1 cellular context compared by ENCODE assay signal in the genomic region with DNA sequence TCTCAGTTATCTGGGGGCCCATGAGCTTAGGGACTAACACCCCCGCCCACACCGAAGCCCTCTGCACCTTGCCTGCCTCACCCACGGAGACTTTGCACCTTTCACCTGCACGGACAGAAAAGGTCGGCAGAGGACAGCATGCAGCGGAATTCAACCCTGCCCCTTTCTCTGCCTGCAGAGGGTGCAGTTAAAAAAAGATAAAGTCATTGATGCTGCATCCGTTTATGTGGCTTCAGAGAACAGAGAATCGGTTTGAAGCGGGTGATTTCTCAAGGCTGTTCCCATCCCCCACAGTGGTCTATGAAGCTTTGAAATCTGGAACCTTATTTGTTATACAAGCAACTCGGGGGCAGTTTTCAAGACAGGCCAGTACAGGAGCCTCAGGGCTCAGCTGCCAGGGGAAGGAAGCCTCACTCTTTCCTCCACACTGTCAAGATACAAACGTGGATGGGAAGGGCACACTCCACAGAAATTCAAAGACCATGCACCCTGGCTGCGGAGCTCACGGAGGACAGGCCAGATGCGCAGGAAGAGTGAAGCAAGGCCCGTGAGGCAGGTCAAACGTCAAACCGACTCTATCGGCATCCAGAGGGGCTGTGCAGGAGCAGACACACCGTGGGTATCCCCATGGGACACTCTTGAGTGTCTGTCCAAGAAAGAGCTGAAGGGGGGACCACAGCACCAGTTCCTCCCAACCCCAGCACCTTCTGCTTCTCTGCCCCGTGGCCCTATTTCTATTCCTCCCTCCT.
TF ChIP-seq lines count a peak whose summit lies in the region.

No MANE protein-coding gene starts in this region.

TF ChIP-seq in GM12878, 131 proteins besides CTCF, POLR2A, EP300 and RAD21:
- TF ChIP-seq SREBF2 (IDR thresholded peaks at IDR 0.05; ENCODE audit: low read length) (no peak), POLR2AphosphoS5 (IDR thresholded peaks at IDR 0.05; ENCODE audit: low read length) (no peak), MEF2A (IDR thresholded peaks at IDR 0.05; ENCODE audit: insufficient read depth, low read depth, low read length) (no peak), EZH2 (IDR thresholded peaks at IDR 0.05; ENCODE audit: borderline replicate concordance, control insufficient read depth, low read depth, low read length) (no peak), SUPT20H (IDR thresholded peaks at IDR 0.05; ENCODE audit: borderline replicate concordance, control insufficient read depth, low read depth, low read length) (no peak), MXI1 (IDR thresholded peaks at IDR 0.05; ENCODE audit: low read depth, low read length) (no peak), CREB1 (IDR thresholded peaks at IDR 0.05; ENCODE audit: low read depth) (no peak)
- TF ChIP-seq, protein P1, sequence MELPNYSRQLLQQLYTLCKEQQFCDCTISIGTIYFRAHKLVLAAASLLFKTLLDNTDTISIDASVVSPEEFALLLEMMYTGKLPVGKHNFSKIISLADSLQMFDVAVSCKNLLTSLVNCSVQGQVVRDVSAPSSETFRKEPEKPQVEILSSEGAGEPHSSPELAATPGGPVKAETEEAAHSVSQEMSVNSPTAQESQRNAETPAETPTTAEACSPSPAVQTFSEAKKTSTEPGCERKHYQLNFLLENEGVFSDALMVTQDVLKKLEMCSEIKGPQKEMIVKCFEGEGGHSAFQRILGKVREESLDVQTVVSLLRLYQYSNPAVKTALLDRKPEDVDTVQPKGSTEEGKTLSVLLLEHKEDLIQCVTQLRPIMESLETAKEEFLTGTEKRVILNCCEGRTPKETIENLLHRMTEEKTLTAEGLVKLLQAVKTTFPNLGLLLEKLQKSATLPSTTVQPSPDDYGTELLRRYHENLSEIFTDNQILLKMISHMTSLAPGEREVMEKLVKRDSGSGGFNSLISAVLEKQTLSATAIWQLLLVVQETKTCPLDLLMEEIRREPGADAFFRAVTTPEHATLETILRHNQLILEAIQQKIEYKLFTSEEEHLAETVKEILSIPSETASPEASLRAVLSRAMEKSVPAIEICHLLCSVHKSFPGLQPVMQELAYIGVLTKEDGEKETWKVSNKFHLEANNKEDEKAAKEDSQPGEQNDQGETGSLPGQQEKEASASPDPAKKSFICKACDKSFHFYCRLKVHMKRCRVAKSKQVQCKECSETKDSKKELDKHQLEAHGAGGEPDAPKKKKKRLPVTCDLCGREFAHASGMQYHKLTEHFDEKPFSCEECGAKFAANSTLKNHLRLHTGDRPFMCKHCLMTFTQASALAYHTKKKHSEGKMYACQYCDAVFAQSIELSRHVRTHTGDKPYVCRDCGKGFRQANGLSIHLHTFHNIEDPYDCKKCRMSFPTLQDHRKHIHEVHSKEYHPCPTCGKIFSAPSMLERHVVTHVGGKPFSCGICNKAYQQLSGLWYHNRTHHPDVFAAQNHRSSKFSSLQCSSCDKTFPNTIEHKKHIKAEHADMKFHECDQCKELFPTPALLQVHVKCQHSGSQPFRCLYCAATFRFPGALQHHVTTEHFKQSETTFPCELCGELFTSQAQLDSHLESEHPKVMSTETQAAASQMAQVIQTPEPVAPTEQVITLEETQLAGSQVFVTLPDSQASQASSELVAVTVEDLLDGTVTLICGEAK (IDR thresholded peaks at IDR 0.05; ENCODE audit: borderline replicate concordance), result no peak
